ENCODE assay signal across 8 cellular contexts in the genomic region with DNA sequence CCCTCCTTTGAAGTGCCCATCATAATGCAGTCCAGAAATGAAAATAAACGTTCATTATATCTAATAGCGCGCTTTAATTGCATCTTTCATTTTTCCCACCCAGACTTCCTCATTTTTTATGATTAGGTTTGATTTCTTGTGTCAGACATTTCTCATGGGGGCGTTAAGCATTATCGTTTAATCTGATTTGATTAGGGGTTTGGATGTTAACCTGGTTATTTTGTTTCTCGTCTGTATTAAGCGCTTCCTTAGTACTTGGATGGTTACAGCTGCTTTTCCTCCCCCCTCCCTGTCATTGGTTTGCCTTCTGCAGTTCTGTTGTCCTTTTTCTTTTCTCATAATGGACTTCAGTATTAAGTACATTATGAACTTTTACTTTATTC. TPM values are rescaled to one million over a fixed set of nuclear protein-coding genes. Genes with fewer than 3 reads are reported as not detected.
DNase-seq lines count a peak whose midpoint lies in the region; ATAC-seq lines count a peak whose summit lies in the region.

No MANE protein-coding gene starts in this region.

- H3K4me1 ChIP-seq in iPS-20b (ENCODE audit: insufficient read depth, low read length), result peaks cover 12% of the 10 kb centered on the region

- peak overlapping the region; percentile 85 for H3K4me3 Mint-ChIP-seq in activated CD4-positive, alpha-beta T cell treated with anti-CD3 and anti-CD28 coated beads for 36 hours
- peak overlapping the region; percentile 93 for H3K4me3 Mint-ChIP-seq in activated T-helper 1 cell treated with anti-CD3 and anti-CD28 coated beads, Interleukin-12 subunit alpha, Interleukin-12 subunit beta, Interleukin-2, Interleukin-4 antibody, amounts not matched to agents 30 ng/mL and 10 ng/mL and 1 ng/mL, durations not matched to agents 14 hours and 24 hours and 36 hours

- H3K27ac Mint-ChIP-seq in activated CD4-positive, alpha-beta T cell treated with anti-CD3 and anti-CD28 coated beads for 36 hours, result peak overlapping the region; percentile 98
- peak overlapping the region; percentile 98 for H3K27ac Mint-ChIP-seq in activated T-helper 1 cell treated with anti-CD3 and anti-CD28 coated beads, Interleukin-12 subunit alpha, Interleukin-12 subunit beta, Interleukin-2, Interleukin-4 antibody, amounts not matched to agents 30 ng/mL and 10 ng/mL and 1 ng/mL, durations not matched to agents 14 hours and 24 hours and 36 hours

- H3K9ac ChIP-seq in iPS-20b (ENCODE audit: low read depth, low read length), result peak overlapping the region; percentile 97

- POLR2A ChIA-PET in activated CD4-positive, alpha-beta T cell treated with anti-CD3 and anti-CD28 coated beads for 36 hours (lab: Charles Lee), result interaction anchor here (2.6 kb wide), 1 partner anchor 11 kb away, joined by 44 read pairs; the partner anchor contains the start of genes JMJD6 and METTL23

- CTCF ChIA-PET in activated CD4-positive, alpha-beta T cell treated with anti-CD3 and anti-CD28 coated beads for 36 hours (lab: Charles Lee), result interaction anchor here (0.7 to 2.0 kb wide), 4 partner anchors 10 to 124 kb away, joined by 3 to 7 read pairs (median 4); no protein-coding TSS in a partner anchor

- no peaks in the 10 kb centered on the region for H3K27me3 ChIP-seq in iPS-20b (ENCODE audit: insufficient read depth, low read length)

- no peaks in the 10 kb centered on the region for H3K27me3 Mint-ChIP-seq in activated CD4-positive, alpha-beta T cell treated with anti-CD3 and anti-CD28 coated beads for 36 hours
- no peaks in the 10 kb centered on the region for H3K27me3 Mint-ChIP-seq in activated T-helper 1 cell treated with anti-CD3 and anti-CD28 coated beads, Interleukin-12 subunit alpha, Interleukin-12 subunit beta, Interleukin-2, Interleukin-4 antibody, amounts not matched to agents 30 ng/mL and 10 ng/mL and 1 ng/mL, durations not matched to agents 14 hours and 24 hours and 36 hours (ENCODE audit: insufficient read depth)

- no peaks in the 10 kb centered on the region for H3K9me3 Mint-ChIP-seq in activated CD4-positive, alpha-beta T cell treated with anti-CD3 and anti-CD28 coated beads for 36 hours (ENCODE audit: low read depth)
- no peaks in the 10 kb centered on the region for H3K9me3 Mint-ChIP-seq in activated T-helper 1 cell treated with anti-CD3 and anti-CD28 coated beads, Interleukin-12 subunit alpha, Interleukin-12 subunit beta, Interleukin-2, Interleukin-4 antibody, amounts not matched to agents 30 ng/mL and 10 ng/mL and 1 ng/mL, durations not matched to agents 14 hours and 24 hours and 36 hours

- no peak for ATAC-seq in activated CD4-positive, alpha-beta T cell treated with anti-CD3 and anti-CD28 coated beads for 36 hours

- no peak for DNase-seq in activated CD4-positive, alpha-beta T cell treated with anti-CD3 and anti-CD28 coated beads for 36 hours
- no peak for DNase-seq in activated CD4-positive, alpha-beta T cell treated with anti-CD3 and anti-CD28 coated beads, Interleukin-2, amount 50 U/mL, for 1 hour
- DNase-seq in activated T-helper 1 cell treated with anti-CD3 and anti-CD28 coated beads, Interleukin-12 subunit alpha, Interleukin-12 subunit beta, Interleukin-2, Interleukin-4 antibody, amounts not matched to agents 30 ng/mL and 10 ng/mL and 1 ng/mL, durations not matched to agents 14 hours and 24 hours and 36 hours (ENCODE audit: low spot score), result no peak
- DNase-seq in cortex of kidney (lab: John Stamatoyannopoulos, UW) (no peak), GM19238 (ENCODE audit: insufficient read length, low spot score) (no peak), activated gamma-delta T cell treated with Interleukin-2 at 50 U/mL for 16 hours (no peak)

- H3K9me3 ChIP-seq in iPS-20b (ENCODE audit: insufficient read depth, low read depth, low read length), result no peaks in the 10 kb centered on the region

- H3K27ac ChIP-seq in iPS-20b (ENCODE audit: low read length) (no peak overlapping the region), temporal lobe (ENCODE audit: low read depth, low read length) (peak overlapping the region; percentile 99)

- peaks cover 42% of the 10 kb centered on the region for H3K36me3 Mint-ChIP-seq in activated CD4-positive, alpha-beta T cell treated with anti-CD3 and anti-CD28 coated beads for 36 hours (ENCODE audit: low read depth)
- peaks cover 38% of the 10 kb centered on the region for H3K36me3 Mint-ChIP-seq in activated T-helper 1 cell treated with anti-CD3 and anti-CD28 coated beads, Interleukin-12 subunit alpha, Interleukin-12 subunit beta, Interleukin-2, Interleukin-4 antibody, amounts not matched to agents 30 ng/mL and 10 ng/mL and 1 ng/mL, durations not matched to agents 14 hours and 24 hours and 36 hours (ENCODE audit: low read depth)

- H3K4me3 ChIP-seq in iPS-20b (ENCODE audit: low read length), result peak overlapping the region; percentile 81

- H3K36me3 ChIP-seq in iPS-20b (ENCODE audit: insufficient read depth, low read depth, low read length), result peaks cover 47% of the 10 kb centered on the region

- H3K4me1 Mint-ChIP-seq in activated CD4-positive, alpha-beta T cell treated with anti-CD3 and anti-CD28 coated beads for 36 hours, result peaks cover 35% of the 10 kb centered on the region
- peaks cover 41% of the 10 kb centered on the region for H3K4me1 Mint-ChIP-seq in activated T-helper 1 cell treated with anti-CD3 and anti-CD28 coated beads, Interleukin-12 subunit alpha, Interleukin-12 subunit beta, Interleukin-2, Interleukin-4 antibody, amounts not matched to agents 30 ng/mL and 10 ng/mL and 1 ng/mL, durations not matched to agents 14 hours and 24 hours and 36 hours (ENCODE audit: low read depth)

- intact Hi-C loops in activated CD4-positive, alpha-beta T cell treated with anti-CD3 and anti-CD28 coated beads for 36 hours (cut with DNase I, micrococcal nuclease), result loop anchor here (1.0 to 10.0 kb wide), 11 partner anchors 14 to 1964 kb away; partner anchors contain the start of genes ACOX1 (in 1 of the 2), NAT9 (in 1 of the 2), SEC14L1 (in 1 of the 2) and TEN1 (in 1 of the 2)
- intact Hi-C loops in activated T-helper 1 cell treated with anti-CD3 and anti-CD28 coated beads, Interleukin-12 subunit alpha, Interleukin-12 subunit beta, Interleukin-2, Interleukin-4 antibody, amounts not matched to agents 30 ng/mL and 10 ng/mL and 1 ng/mL, durations not matched to agents 14 hours and 24 hours and 36 hours (cut with micrococcal nuclease), result loop anchor here (2.0 to 5.0 kb wide), 4 partner anchors 52 to 956 kb away; partner anchors contain the start of genes UBALD2, UBE2O and UNK

RNA-seq across cellular contexts. Expression of gene MFSD11, which starts 0.5 kb away (rescaled TPM):
- 10 to 100 TPM; 10.3 to 15.1 TPM for total RNA-seq in activated CD4-positive, alpha-beta T cell treated with anti-CD3 and anti-CD28 coated beads for 36 hours
- 16.6 and 17.1 TPM in 2 replicates for total RNA-seq in activated T-helper 1 cell treated with anti-CD3 and anti-CD28 coated beads, Interleukin-12 subunit alpha, Interleukin-12 subunit beta, Interleukin-2, Interleukin-4 antibody, amounts not matched to agents 30 ng/mL and 10 ng/mL and 1 ng/mL, durations not matched to agents 14 hours and 24 hours and 36 hours
- 47.2 TPM for total RNA-seq in temporal lobe

RNA-seq across cellular contexts. Expression of gene SRSF2, which starts 1.3 kb away (rescaled TPM):
- 100 to 1,000 TPM; 335 to 340 TPM for total RNA-seq in activated CD4-positive, alpha-beta T cell treated with anti-CD3 and anti-CD28 coated beads for 36 hours
- 535 and 541 TPM in 2 replicates for total RNA-seq in activated T-helper 1 cell treated with anti-CD3 and anti-CD28 coated beads, Interleukin-12 subunit alpha, Interleukin-12 subunit beta, Interleukin-2, Interleukin-4 antibody, amounts not matched to agents 30 ng/mL and 10 ng/mL and 1 ng/mL, durations not matched to agents 14 hours and 24 hours and 36 hours
- total RNA-seq in temporal lobe, result 61.2 TPM

RNA-seq across cellular contexts. Expression of gene METTL23, which starts 11.8 kb away (rescaled TPM):
- 10 to 100 TPM; 18.9 to 25.3 TPM for total RNA-seq in activated CD4-positive, alpha-beta T cell treated with anti-CD3 and anti-CD28 coated beads for 36 hours
- total RNA-seq in activated T-helper 1 cell treated with anti-CD3 and anti-CD28 coated beads, Interleukin-12 subunit alpha, Interleukin-12 subunit beta, Interleukin-2, Interleukin-4 antibody, amounts not matched to agents 30 ng/mL and 10 ng/mL and 1 ng/mL, durations not matched to agents 14 hours and 24 hours and 36 hours, result 35.5 and 38.2 TPM in 2 replicates
- 12.0 TPM for total RNA-seq in temporal lobe

RNA-seq across cellular contexts. Expression of gene JMJD6, which starts 12.1 kb away (rescaled TPM):
- total RNA-seq in activated CD4-positive, alpha-beta T cell treated with anti-CD3 and anti-CD28 coated beads for 36 hours, result 10 to 100 TPM; 51.3 to 65.5 TPM
- 80.5 TPM in 2 replicates for total RNA-seq in activated T-helper 1 cell treated with anti-CD3 and anti-CD28 coated beads, Interleukin-12 subunit alpha, Interleukin-12 subunit beta, Interleukin-2, Interleukin-4 antibody, amounts not matched to agents 30 ng/mL and 10 ng/mL and 1 ng/mL, durations not matched to agents 14 hours and 24 hours and 36 hours
- total RNA-seq in temporal lobe, result 24.3 TPM

RNA-seq across cellular contexts. Expression of gene MXRA7, which starts 27.7 kb away (rescaled TPM):
- total RNA-seq in activated CD4-positive, alpha-beta T cell treated with anti-CD3 and anti-CD28 coated beads for 36 hours, result 10 to 100 TPM; 18.4 to 20.2 TPM
- total RNA-seq in activated T-helper 1 cell treated with anti-CD3 and anti-CD28 coated beads, Interleukin-12 subunit alpha, Interleukin-12 subunit beta, Interleukin-2, Interleukin-4 antibody, amounts not matched to agents 30 ng/mL and 10 ng/mL and 1 ng/mL, durations not matched to agents 14 hours and 24 hours and 36 hours, result 3.8 and 5.1 TPM in 2 replicates
- 35.7 TPM for total RNA-seq in temporal lobe
